In genomic region chr17:4516740-4517139, GRCh38 we compare ENCODE assay signal across 21 cellular contexts. TPM values are rescaled to one million over a fixed set of nuclear protein-coding genes. Genes with fewer than 3 reads are reported as not detected.
A peak's percentile ranks its signal among the peaks of the same experiment; 100 is the strongest.
DNase-seq lines count a peak whose midpoint lies in the region; ATAC-seq and TF ChIP-seq lines count a peak whose summit lies in the region.
"Had no signal": no experiment of that assay in that cellular context is flagged by ENCODE, and none has a peak within 500 bp of the region (broad histone marks: within the 10 kb centered on the region; RNA-seq: fewer than 3 reads in every experiment).

No MANE protein-coding gene starts in this region.

- H3K27me3 ChIP-seq in AG04450 (ENCODE audit: control insufficient read depth, insufficient read depth, low read length): peaks cover 21% of the 10 kb centered on the region
- H3K27me3 ChIP-seq in body of pancreas: no peaks in the 10 kb centered on the region
- H3K27me3 ChIP-seq in lower lobe of right lung (ENCODE audit: low read depth): no peaks in the 10 kb centered on the region
- no peaks in the 10 kb centered on the region for H3K27me3 ChIP-seq in endodermal cell (ENCODE audit: control insufficient read depth, insufficient read depth, low read length, poor library complexity, severe bottlenecking)

- H3K36me3 ChIP-seq in body of pancreas (replicated peaks in 1 of 2; ENCODE audit: insufficient read depth in 1 of 2, low read depth in 2 of 2) (no peaks in the 10 kb centered on the region), lower lobe of right lung (no peaks in the 10 kb centered on the region), endodermal cell (ENCODE audit: control insufficient read depth, insufficient read depth, low read length) (no peaks in the 10 kb centered on the region)

- TF ChIP-seq POLR2A in body of pancreas (IDR thresholded peaks at IDR 0.05): no peak

- peak overlapping the region; percentile 75 for H3K27ac ChIP-seq in AG04450 (ENCODE audit: low read depth, low read length)
- peak overlapping the region in 3 of 4 donors; percentile 33 to 86 (median 36) for H3K27ac ChIP-seq in body of pancreas
- peak overlapping the region; percentile 70 for H3K27ac ChIP-seq in lower lobe of right lung
- H3K27ac ChIP-seq in endodermal cell (ENCODE audit: low read depth, low read length): no peak overlapping the region

- H3K4me3 ChIP-seq in AG04450 (ENCODE audit: low read depth, low read length) (no peak overlapping the region), body of pancreas (no peak overlapping the region), lower lobe of right lung (no peak overlapping the region), endodermal cell (ENCODE audit: low read length) (no peak overlapping the region)

- CTCF ChIA-PET in AG04450 (lab: Charles Lee): interaction anchor here (0.6 to 2.7 kb wide), 3 partner anchors 50 to 691 kb away, joined by 3 to 9 read pairs (median 3); no protein-coding TSS in a partner anchor

- POLR2A ChIA-PET in AG04450 (lab: Yijun Ruan, JAX): interaction anchor here (1.0 kb wide), 2 partner anchors 17 to 83 kb away, joined by 3 to 6 read pairs; no protein-coding TSS in a partner anchor

- no peak overlapping the region for H3K4me3 Mint-ChIP-seq in endodermal cell
- H3K4me3 Mint-ChIP-seq: IgD-negative memory B cell had no signal

- WGBS in body of pancreas, 2 donors: 73 to 79% methylated on average over 11 of the region's 11 CpGs
- 92 to 96% methylated on average over 6 to 11 of the region's 11 CpGs for WGBS in endodermal cell (ENCODE audit: insufficient coverage in 1 of 2, insufficient read length in 1 of 2), 2 experiments

- H3K9me3 ChIP-seq in AG04450 (ENCODE audit: control insufficient read depth, insufficient read depth, low read length): no peaks in the 10 kb centered on the region; the same call in 1 of the 2 replicates
- no peaks in the 10 kb centered on the region for H3K9me3 ChIP-seq in body of pancreas
- H3K9me3 ChIP-seq in lower lobe of right lung: no peaks in the 10 kb centered on the region
- H3K9me3 ChIP-seq in endodermal cell (ENCODE audit: control insufficient read depth, low read length): no peaks in the 10 kb centered on the region

- no peak for TF ChIP-seq CTCF in AG04450 (IDR thresholded peaks at IDR 0.05; ENCODE audit: low read depth, low read length)
- no peak for TF ChIP-seq CTCF in body of pancreas (IDR thresholded peaks at IDR 0.05)
- no peak for TF ChIP-seq CTCF in lower lobe of right lung (IDR thresholded peaks at IDR 0.05)
- TF ChIP-seq CTCF in endodermal cell (conservative IDR thresholded peaks at IDR 0.05): no peak

- peaks cover 3% of the 10 kb centered on the region for H3K27me3 Mint-ChIP-seq in endodermal cell (ENCODE audit: insufficient read depth)
- H3K27me3 Mint-ChIP-seq: IgD-negative memory B cell had no signal

- no peak overlapping the region for H3K27ac Mint-ChIP-seq in endodermal cell
- H3K27ac Mint-ChIP-seq: IgD-negative memory B cell had no signal

- ATAC-seq in body of pancreas: no peak
- no peak for ATAC-seq in lower lobe of right lung
- ATAC-seq: Panc1 had no signal

- DNase-seq in AG04450 (ENCODE audit: low read depth, low spot score) (peak; percentile 68), body of pancreas (no peak), fibroblast of peridontal ligament (ENCODE audit: extremely low read depth) (peak; percentile 7), lower lobe of right lung (no peak), anterior cingulate cortex (lab: John Stamatoyannopoulos, UW) (no peak), NCI-H446 treated with DMSO at 0.1 percent for 48 hours (lab: John Stamatoyannopoulos, UW) (no peak), endodermal cell (no peak), ureter (ENCODE audit: low spot score) (no peak)
- DNase-seq: C1 segment of cervical spinal cord, DMS 273 treated with DMSO at 0.1 percent for 48 hours, H7, Kasumi-1, NCI-H1105 treated with DMSO at 0.1 percent for 48 hours, NCI-H1694 treated with DMSO at 0.1 percent for 48 hours, NCI-H2107, NCI-H2227 treated with DMSO at 0.1 percent for 48 hours, NCI-H524 treated with DMSO at 0.1 percent for 48 hours had no signal

- H3K4me1 Mint-ChIP-seq in endodermal cell: no peaks in the 10 kb centered on the region

- H3K9ac ChIP-seq in endodermal cell (ENCODE audit: extremely low read depth, low read length, poor library complexity, severe bottlenecking): no peak overlapping the region

- no peaks in the 10 kb centered on the region for H3K9me3 Mint-ChIP-seq in endodermal cell
- H3K9me3 Mint-ChIP-seq: IgD-negative memory B cell had no signal

- H3K4me1 ChIP-seq in body of pancreas: peaks cover 83% of the 10 kb centered on the region
- H3K4me1 ChIP-seq in lower lobe of right lung: peaks cover 84% of the 10 kb centered on the region
- H3K4me1 ChIP-seq in endodermal cell (ENCODE audit: control insufficient read depth, insufficient read depth, low read length): no peaks in the 10 kb centered on the region

- intact Hi-C loops in body of pancreas (cut with DNase I) (no loop called here), lower lobe of right lung (cut with DNase I) (no loop called here)

- H3K36me3 Mint-ChIP-seq in endodermal cell (ENCODE audit: low read depth): no peaks in the 10 kb centered on the region

RNA-seq across cellular contexts. Expression of gene SPNS2, which starts 18.1 kb away (rescaled TPM):
- not detected in 2 replicates for polyA plus RNA-seq in AG04450 (2011; rRNA removed)
- polyA minus RNA-seq in AG04450 (2011; rRNA and poly(A)+ RNA removed): not detected in 2 replicates
- total RNA-seq in body of pancreas (10 to 100 TPM; 19.2 to 58.0 TPM), lower lobe of right lung (42.0 TPM), endodermal cell (under 1 TPM in 1 of 2 donors, not detected in 1; 0.09 TPM), ureter (30.0 TPM)
- polyA plus RNA-seq in endodermal cell (2013, experiment 1 of 2): 3.3 TPM
- 2.2 TPM for polyA plus RNA-seq in endodermal cell (2013, experiment 2 of 2)
- total RNA-seq: Daoy had no signal
- polyA plus RNA-seq: IgD-negative memory B cell had no signal

RNA-seq across cellular contexts. Expression of gene MYBBP1A, which starts 38.4 kb away (rescaled TPM):
- polyA plus RNA-seq in AG04450 (2011; rRNA removed): 12.5 and 14.7 TPM in 2 replicates
- polyA minus RNA-seq in AG04450 (2011; rRNA and poly(A)+ RNA removed): 23.2 and 30.1 TPM in 2 replicates
- total RNA-seq in body of pancreas: 100 to 1,000 TPM in 1 of 2 donors, 10 to 100 TPM in 1; 37.9 to 105 TPM
- 38.8 TPM for total RNA-seq in lower lobe of right lung
- 10 to 100 TPM; 55.6 to 70.9 TPM for total RNA-seq in endodermal cell
- 31.3 TPM for polyA plus RNA-seq in endodermal cell (2013, experiment 1 of 2)
- polyA plus RNA-seq in endodermal cell (2013, experiment 2 of 2): 24.9 TPM
- 110 TPM for total RNA-seq in ureter

RNA-seq across cellular contexts. Expression of gene GGT6, which starts 43.6 kb away (rescaled TPM):
- not detected in 2 replicates for polyA plus RNA-seq in AG04450 (2011; rRNA removed)
- not detected in 2 replicates for polyA minus RNA-seq in AG04450 (2011; rRNA and poly(A)+ RNA removed)
- total RNA-seq in body of pancreas: 10 to 100 TPM; 29.3 to 85.7 TPM
- 3.7 TPM for total RNA-seq in lower lobe of right lung
- not detected for total RNA-seq in endodermal cell
- polyA plus RNA-seq in endodermal cell (2013, experiment 1 of 2): not detected
- polyA plus RNA-seq in endodermal cell (2013, experiment 2 of 2): not detected
- 83.6 TPM for total RNA-seq in ureter
- total RNA-seq: Daoy, H7, HT1080 had no signal
- polyA plus RNA-seq: IgD-negative memory B cell had no signal

Comparison
In these comparisons a context has a peak if more than half of its experiments do, and no peak if none do; other contexts are left out.
1. DNase-seq: peak in AG04450 (single experiment) and fibroblast of peridontal ligament (single experiment); none in body of pancreas (0 of 4), lower lobe of right lung (single experiment), anterior cingulate cortex (0 of 58), NCI-H446 treated with DMSO at 0.1 percent for 48 hours (single experiment), endodermal cell (single experiment) and ureter (single experiment).
2. RNA of gene SPNS2, which starts 18.1 kb away (total RNA-seq): 19.2 to 58.0 TPM in body of pancreas, 42.0 TPM in lower lobe of right lung (single experiment) and 30.0 TPM in ureter (single experiment); 0.09 TPM in endodermal cell; every median in the first group is over 10 times any median in the second.